ENCODE assay signal across 7 cellular contexts in genomic region chr19:12720296-12720695, GRCh38. TPM values are rescaled to one million over a fixed set of nuclear protein-coding genes. Genes with fewer than 3 reads are reported as not detected.
DNase-seq lines count a peak whose midpoint lies in the region; ATAC-seq, FAIRE-seq and TF ChIP-seq lines count a peak whose summit lies in the region.
"Had no signal": no experiment of that assay in that cellular context is flagged by ENCODE, and none has a peak within 500 bp of the region (broad histone marks: within the 10 kb centered on the region; RNA-seq: fewer than 3 reads in every experiment).

No MANE protein-coding gene starts in this region.

- peak overlapping the region; percentile 99 for H3K4me3 ChIP-seq in right cardiac atrium (ENCODE audit: low read length)
- peak overlapping the region; percentile 81 to 87 for H3K4me3 ChIP-seq in foreskin fibroblast (ENCODE audit: low read depth in 1 of 2, low read length in 2 of 2)
- H3K4me3 ChIP-seq in uterus = peak overlapping the region in 1 of 2 donors; percentile 86

- H3K4me1 ChIP-seq in right cardiac atrium (ENCODE audit: control insufficient read depth, insufficient read depth, low read length) (no peaks in the 10 kb centered on the region), uterus (peaks cover 4 to 5% of the 10 kb centered on the region in 2 donors)

- WGBS in right cardiac atrium = 77% methylated on average over 10 of the region's 10 CpGs

- TF ChIP-seq POLR2A in uterus (IDR thresholded peaks at IDR 0.05) = no peak

- TF ChIP-seq CTCF in foreskin fibroblast (IDR thresholded peaks at IDR 0.05; ENCODE audit: low read depth, low read length) (no peak), uterus (IDR thresholded peaks at IDR 0.05) (no peak), D721Med (IDR thresholded peaks at IDR 0.05; ENCODE audit: insufficient read depth, missing control alignments) (no peak)

- ATAC-seq in right cardiac atrium = no peak
- ATAC-seq in Right ventricle myocardium inferior = no peak

- no peak overlapping the region for H3K27ac ChIP-seq in right cardiac atrium (ENCODE audit: low read length)
- peak overlapping the region; percentile 98 for H3K27ac ChIP-seq in uterus

- no peak for DNase-seq in right cardiac atrium
- no peak for DNase-seq in Right ventricle myocardium inferior (ENCODE audit: missing footprints)
- DNase-seq in foreskin fibroblast = no peak
- no peak for DNase-seq in uterus
- no peak for DNase-seq in D721Med (ENCODE audit: insufficient read length, low spot score)
- no peak for DNase-seq in DMS 273 treated with DMSO at 0.1 percent for 48 hours (lab: John Stamatoyannopoulos, UW)

- no peaks in the 10 kb centered on the region for H3K9me3 ChIP-seq in right cardiac atrium (ENCODE audit: control insufficient read depth, low read length)
- no peaks in the 10 kb centered on the region for H3K9me3 ChIP-seq in uterus

- intact Hi-C loops in right cardiac atrium (cut with DNase I) = no loop called here
- intact Hi-C loops in Right ventricle myocardium inferior (cut with DNase I) = loop anchor here (5.0 kb wide), 1 partner anchor 38 kb away; the partner anchor contains the start of gene DHPS
- intact Hi-C loops in uterus (cut with DNase I; ENCODE audit: low total_unique reads) = no loop called here

- no peak for FAIRE-seq in D721Med (lab: Jason Lieb, UNC)

- H3K27me3 ChIP-seq in right cardiac atrium (ENCODE audit: control insufficient read depth, insufficient read depth) (no peaks in the 10 kb centered on the region), uterus (no peaks in the 10 kb centered on the region)

- no peaks in the 10 kb centered on the region for H3K36me3 ChIP-seq in uterus

RNA-seq across cellular contexts. Expression of gene TNPO2, which starts 3.4 kb away (rescaled TPM):
- total RNA-seq in right cardiac atrium = 10 to 100 TPM; 44.3 to 54.6 (median 45.0) TPM
- 24.8 TPM for polyA plus RNA-seq in right cardiac atrium
- 35.1 TPM for total RNA-seq in Right ventricle myocardium inferior
- total RNA-seq in uterus = 10 to 100 TPM; 29.7 to 92.9 (median 71.2) TPM

RNA-seq across cellular contexts. Expression of gene TRIR, which starts 14.2 kb away (rescaled TPM):
- total RNA-seq in right cardiac atrium = 100 to 1,000 TPM; 112 to 135 (median 129) TPM
- 219 TPM for polyA plus RNA-seq in right cardiac atrium
- total RNA-seq in Right ventricle myocardium inferior = 133 TPM
- total RNA-seq in uterus = 100 to 1,000 TPM in 3 of 4 donors, 10 to 100 TPM in 1; 88.8 to 490 (median 244) TPM

RNA-seq across cellular contexts. Expression of gene GET3, which starts 17.0 kb away (rescaled TPM):
- total RNA-seq in right cardiac atrium (10 to 100 TPM; 49.7 to 64.7 (median 58.2) TPM), Right ventricle myocardium inferior (65.8 TPM), uterus (10 to 100 TPM; 15.4 to 57.4 (median 36.4) TPM)
- polyA plus RNA-seq in right cardiac atrium = 87.2 TPM

RNA-seq across cellular contexts. Expression of gene FBXW9, which starts 23.9 kb away (rescaled TPM):
- 1 to 10 TPM; 1.2 to 2.0 (median 1.9) TPM for total RNA-seq in right cardiac atrium
- polyA plus RNA-seq in right cardiac atrium = 2.1 TPM
- 1.7 TPM for total RNA-seq in Right ventricle myocardium inferior
- 1 to 10 TPM in 2 of 4 donors, not detected in 2; 3.8 to 9.5 TPM for total RNA-seq in uterus

RNA-seq across cellular contexts. Expression of gene BEST2, which starts 31.3 kb away (rescaled TPM):
- not detected for total RNA-seq in right cardiac atrium
- not detected for polyA plus RNA-seq in right cardiac atrium
- not detected for total RNA-seq in Right ventricle myocardium inferior
- total RNA-seq in uterus = under 1 TPM in 2 of 4 donors, not detected in 2; 0.14 to 0.29 TPM
- total RNA-seq: lung microvascular endothelial cell had no signal
